31 cellular contexts compared by ENCODE assay signal in the genomic region with DNA sequence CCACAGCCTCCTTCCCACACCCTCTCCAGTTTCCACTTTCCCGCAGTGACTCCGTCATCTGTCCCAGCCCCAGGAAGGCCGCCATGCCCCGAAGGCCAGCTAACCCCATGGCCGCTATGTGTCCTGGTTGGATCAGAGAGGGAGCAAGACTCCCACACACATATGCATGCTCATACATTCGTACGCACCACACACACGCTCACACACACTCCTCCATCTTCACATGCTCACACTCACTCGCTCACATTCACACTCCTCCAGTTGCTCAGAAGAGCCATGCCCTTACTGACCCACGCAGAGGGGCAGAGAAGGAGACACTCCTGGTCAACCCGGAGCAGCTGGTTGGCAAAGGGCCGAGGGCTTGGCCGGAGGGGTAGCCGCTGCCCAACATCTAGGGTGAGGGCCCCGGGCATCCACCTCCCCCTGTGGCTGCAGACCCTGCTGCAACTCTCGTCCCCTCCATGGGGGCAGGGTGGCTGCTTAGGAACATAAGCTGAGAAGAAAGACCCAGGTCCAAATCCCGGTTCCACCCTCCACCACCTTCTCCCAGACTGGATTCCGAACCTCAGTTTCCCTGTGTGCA.
DNase-seq lines count a peak whose midpoint lies in the region; ATAC-seq, FAIRE-seq and TF ChIP-seq lines count a peak whose summit lies in the region.
"Had no signal": no experiment of that assay in that cellular context is flagged by ENCODE, and none has a peak within 500 bp of the region (broad histone marks: within the 10 kb centered on the region; RNA-seq: fewer than 3 reads in every experiment).

No MANE protein-coding gene starts in this region.

- peaks cover 38 to 60% (median 47%) of the 10 kb centered on the region in 3 donors for H3K4me1 Mint-ChIP-seq in CD8-positive, alpha-beta memory T cell
- H3K4me1 Mint-ChIP-seq in activated CD4-positive, alpha-beta memory T cell treated with anti-CD3 and anti-CD28 coated beads for 36 hours (ENCODE audit: low read depth), result peaks cover 57% of the 10 kb centered on the region
- H3K4me1 Mint-ChIP-seq in naive thymus-derived CD8-positive, alpha-beta T cell, result peaks cover 12 to 67% (median 49%) of the 10 kb centered on the region in 4 donors

- intact Hi-C loops in activated CD4-positive, alpha-beta memory T cell treated with anti-CD3 and anti-CD28 coated beads for 36 hours (cut with micrococcal nuclease), result no loop called here
- intact Hi-C loops in left cardiac atrium (cut with DNase I), result no loop called here

- no peaks in the 10 kb centered on the region for H3K9me3 ChIP-seq in CD8-positive, alpha-beta memory T cell (ENCODE audit: low read length)
- H3K9me3 ChIP-seq: breast epithelium, Caco-2, heart left ventricle, left ventricle myocardium inferior, pancreas, right atrium auricular region, thyroid gland had no signal

- no peak for DNase-seq in CD8-positive, alpha-beta memory T cell
- DNase-seq in GM12892 (ENCODE audit: insufficient read length), result no peak
- DNase-seq in activated CD4-positive, alpha-beta memory T cell treated with anti-CD3 and anti-CD28 coated beads for 36 hours, result no peak
- no peak for DNase-seq in naive thymus-derived CD8-positive, alpha-beta T cell
- DNase-seq in left cardiac atrium, result no peak
- DNase-seq in NCI-H526 treated with DMSO at 0.1 percent for 48 hours (lab: John Stamatoyannopoulos, UW), result no peak
- DNase-seq: activated CD4-positive, alpha-beta T cell treated with anti-CD3 and anti-CD28 coated beads for 4 hours; activated gamma-delta T cell; Caco-2; dermis blood vessel endothelial cell; heart left ventricle; left ventricle myocardium inferior; NCI-H1105 treated with DMSO at 0.1 percent for 48 hours; NCI-H2081; NCI-H345; NCI-H82; OCI-M1; pancreas; SHP77; stimulated activated CD4-positive, alpha-beta T cell treated with anti-CD3 and anti-CD28 coated beads, Interleukin-4, amount 100 ng/mL, for 24 hours; thyroid gland had no signal

- CTCF ChIA-PET in CD8-positive, alpha-beta memory T cell (lab: Charles Lee), result no interaction called here
- CTCF ChIA-PET in activated CD4-positive, alpha-beta memory T cell treated with anti-CD3 and anti-CD28 coated beads for 36 hours (lab: Charles Lee), result interaction anchor here (1.0 to 1.2 kb wide), 2 partner anchors 10 to 128 kb away, joined by 3 read pairs; no protein-coding TSS in a partner anchor

- TF ChIP-seq POLR2A in GM12892 (IDR thresholded peaks at IDR 0.05; ENCODE audit: low read depth, low read length), result 0 out of 2 replicates have a peak, but pooled peaks have one; percentile 31

- no peaks in the 10 kb centered on the region for H3K27me3 ChIP-seq in CD8-positive, alpha-beta memory T cell (ENCODE audit: insufficient read depth, low read length, poor library complexity, severe bottlenecking)
- H3K27me3 ChIP-seq: breast epithelium, heart left ventricle, pancreas, right atrium auricular region, thyroid gland had no signal

- POLR2A ChIA-PET in CD8-positive, alpha-beta memory T cell (lab: Charles Lee), result no interaction called here
- POLR2A ChIA-PET in activated CD4-positive, alpha-beta memory T cell treated with anti-CD3 and anti-CD28 coated beads for 36 hours (lab: Charles Lee), result interaction anchor here (1.1 kb wide), 1 partner anchor 10 kb away, joined by 4 read pairs; no protein-coding TSS in a partner anchor
- POLR2A ChIA-PET in naive thymus-derived CD8-positive, alpha-beta T cell (lab: Charles Lee), result interaction anchor here (2.4 kb wide), 1 partner anchor 9 kb away, joined by 12 read pairs; no protein-coding TSS in a partner anchor

- no peaks in the 10 kb centered on the region for H3K36me3 Mint-ChIP-seq in CD8-positive, alpha-beta memory T cell
- no peaks in the 10 kb centered on the region for H3K36me3 Mint-ChIP-seq in activated CD4-positive, alpha-beta memory T cell treated with anti-CD3 and anti-CD28 coated beads for 36 hours
- peaks cover 0 to 2% (median 0%) of the 10 kb centered on the region in 3 donors for H3K36me3 Mint-ChIP-seq in naive thymus-derived CD8-positive, alpha-beta T cell
- H3K36me3 Mint-ChIP-seq: activated CD8-positive, alpha-beta memory T cell treated with anti-CD3 and anti-CD28 coated beads, Interleukin-2, amount 10 ng/mL, durations not matched to agents 7 days and 5 days; mesothelial cell of epicardium; natural killer cell treated with Interleukin-12 subunit alpha and Interleukin-12 subunit beta and Interleukin-15 and Interleukin-18, amount 100 ng/mL, for 72 hours had no signal

- H3K4me3 Mint-ChIP-seq in CD8-positive, alpha-beta memory T cell, result peak overlapping the region in 6 of 7 donors; percentile 19 to 78 (median 54)
- peak overlapping the region; percentile 0 for H3K4me3 Mint-ChIP-seq in activated CD4-positive, alpha-beta memory T cell treated with anti-CD3 and anti-CD28 coated beads for 36 hours
- peak overlapping the region in 8 of 10 donors; percentile 29 to 66 (median 44) for H3K4me3 Mint-ChIP-seq in naive thymus-derived CD8-positive, alpha-beta T cell
- H3K4me3 Mint-ChIP-seq: activated CD8-positive, alpha-beta memory T cell treated with anti-CD3 and anti-CD28 coated beads, Interleukin-2, amount 10 ng/mL, durations not matched to agents 7 days and 5 days; mesothelial cell of epicardium; natural killer cell treated with Interleukin-12 subunit alpha and Interleukin-12 subunit beta and Interleukin-15 and Interleukin-18, amount 100 ng/mL, for 72 hours; stimulated activated naive CD8-positive, alpha-beta T cell treated with anti-CD3 and anti-CD28 coated beads, Interleukin-15, Interleukin-2, amounts not matched to agents 100 ng/mL and 50 ng/mL, for 24 hours had no signal

- peak overlapping the region in 4 of 8 donors; percentile 9 to 66 (median 24) for H3K27ac Mint-ChIP-seq in CD8-positive, alpha-beta memory T cell
- peak overlapping the region; percentile 19 for H3K27ac Mint-ChIP-seq in activated CD4-positive, alpha-beta memory T cell treated with anti-CD3 and anti-CD28 coated beads for 36 hours
- peak overlapping the region in 1 of 10 donors; percentile 71 for H3K27ac Mint-ChIP-seq in naive thymus-derived CD8-positive, alpha-beta T cell
- H3K27ac Mint-ChIP-seq: activated CD8-positive, alpha-beta memory T cell treated with anti-CD3 and anti-CD28 coated beads, Interleukin-2, amount 10 ng/mL, durations not matched to agents 7 days and 5 days; mesothelial cell of epicardium; stimulated activated naive CD8-positive, alpha-beta T cell treated with anti-CD3 and anti-CD28 coated beads, Interleukin-15, Interleukin-2, amounts not matched to agents 100 ng/mL and 50 ng/mL, for 24 hours had no signal

- no peak overlapping the region for H3K27ac ChIP-seq in CD8-positive, alpha-beta memory T cell (ENCODE audit: low read depth, low read length)
- H3K27ac ChIP-seq: breast epithelium, heart left ventricle, left ventricle myocardium inferior, pancreas, right atrium auricular region, thyroid gland had no signal

- FAIRE-seq in GM12892 (lab: Jason Lieb, UNC), result peak; percentile 77
- FAIRE-seq: endothelial cell of umbilical vein, pancreas, TTC549 had no signal

- H3K4me3 ChIP-seq in CD8-positive, alpha-beta memory T cell (ENCODE audit: low read length), result no peak overlapping the region
- H3K4me3 ChIP-seq: breast epithelium, heart left ventricle, left ventricle myocardium inferior, pancreas, right atrium auricular region, thyroid gland had no signal

- H3K27me3 Mint-ChIP-seq in CD8-positive, alpha-beta memory T cell, result peaks cover 4 to 19% of the 10 kb centered on the region in 2 donors
- peaks cover 6% of the 10 kb centered on the region for H3K27me3 Mint-ChIP-seq in activated CD4-positive, alpha-beta memory T cell treated with anti-CD3 and anti-CD28 coated beads for 36 hours
- H3K27me3 Mint-ChIP-seq in naive thymus-derived CD8-positive, alpha-beta T cell, result peaks cover 0 to 10% (median 2%) of the 10 kb centered on the region in 5 donors

- H3K4me1 ChIP-seq in CD8-positive, alpha-beta memory T cell (ENCODE audit: insufficient read depth, low read length), result peaks cover 42% of the 10 kb centered on the region

- H3K36me3 ChIP-seq in CD8-positive, alpha-beta memory T cell (ENCODE audit: insufficient read depth, low read length), result no peaks in the 10 kb centered on the region
- H3K36me3 ChIP-seq: breast epithelium, heart left ventricle, left ventricle myocardium inferior, pancreas, right atrium auricular region, thyroid gland had no signal

- ATAC-seq in naive thymus-derived CD8-positive, alpha-beta T cell, result no peak
- no peak for ATAC-seq in left cardiac atrium
- ATAC-seq in HG03432 (IDR thresholded peaks at IDR 0.05; ENCODE audit: unreplicated experiment), result no peak
- ATAC-seq: HCT116; heart left ventricle; natural killer cell treated with Interleukin-12 subunit alpha and Interleukin-12 subunit beta and Interleukin-15 and Interleukin-18, amount 100 ng/mL, for 72 hours; pancreas had no signal

- H3K9me3 Mint-ChIP-seq in CD8-positive, alpha-beta memory T cell, result no peaks in the 10 kb centered on the region
- H3K9me3 Mint-ChIP-seq in activated CD4-positive, alpha-beta memory T cell treated with anti-CD3 and anti-CD28 coated beads for 36 hours, result no peaks in the 10 kb centered on the region
- H3K9me3 Mint-ChIP-seq in naive thymus-derived CD8-positive, alpha-beta T cell, result no peaks in the 10 kb centered on the region
- H3K9me3 Mint-ChIP-seq: mesothelial cell of epicardium; natural killer cell treated with Interleukin-12 subunit alpha and Interleukin-12 subunit beta and Interleukin-15 and Interleukin-18, amount 100 ng/mL, for 72 hours; stimulated activated naive CD8-positive, alpha-beta T cell treated with anti-CD3 and anti-CD28 coated beads, Interleukin-15, Interleukin-2, amounts not matched to agents 100 ng/mL and 50 ng/mL, for 24 hours had no signal

Comparison
In these comparisons a context has a peak if more than half of its experiments do, and no peak if none do; other contexts are left out.
1. H3K4me3 Mint-ChIP-seq: peak in every context shown above with its lines; median percentile 54 in CD8-positive, alpha-beta memory T cell; 44 in naive thymus-derived CD8-positive, alpha-beta T cell; 0 in activated CD4-positive, alpha-beta memory T cell treated with anti-CD3 and anti-CD28 coated beads for 36 hours.